Comparison of ENCODE assay signal across 17 cellular contexts in genomic region chr17:48406936-48407567, GRCh38. TPM values are rescaled to one million over a fixed set of nuclear protein-coding genes. Genes with fewer than 3 reads are reported as not detected.
DNase-seq lines count a peak whose midpoint lies in the region; ATAC-seq lines count a peak whose summit lies in the region.
"Had no signal": no experiment of that assay in that cellular context is flagged by ENCODE, and none has a peak within 500 bp of the region (broad histone marks: within the 10 kb centered on the region; RNA-seq: fewer than 3 reads in every experiment).

No MANE protein-coding gene starts in this region.

- ATAC-seq in activated CD8-positive, alpha-beta memory T cell treated with anti-CD3 and anti-CD28 coated beads, Interleukin-2, amount 10 ng/mL, durations not matched to agents 7 days and 5 days = no peak
- ATAC-seq in stimulated activated naive B cell treated with anti-CD40 and anti-IgM and Interleukin-4, amounts not matched to agents 10 μg/mL and 1 μg/mL and 100 μg/mL, for 72 hours (replicated peaks) = peak in 1 of 2 donors; percentile 45
- ATAC-seq in GM21381 (IDR thresholded peaks at IDR 0.05; ENCODE audit: unreplicated experiment) = no peak
- ATAC-seq: gastrocnemius medialis had no signal

- peak overlapping the region; percentile 66 for H3K27ac Mint-ChIP-seq in activated CD8-positive, alpha-beta memory T cell treated with anti-CD3 and anti-CD28 coated beads, Interleukin-2, amount 10 ng/mL, durations not matched to agents 7 days and 5 days
- H3K27ac Mint-ChIP-seq in stimulated activated naive B cell treated with anti-CD40 and anti-IgM and Interleukin-4, amounts not matched to agents 10 μg/mL and 1 μg/mL and 100 μg/mL, for 72 hours = peak overlapping the region; percentile 38
- H3K27ac Mint-ChIP-seq: memory B cell had no signal

- H3K9ac ChIP-seq in SK-N-MC (ENCODE audit: insufficient read length) = no peak overlapping the region
- H3K9ac ChIP-seq: GM23248, SK-N-SH had no signal

- H3K4me3 Mint-ChIP-seq in activated CD8-positive, alpha-beta memory T cell treated with anti-CD3 and anti-CD28 coated beads, Interleukin-2, amount 10 ng/mL, durations not matched to agents 7 days and 5 days = no peak overlapping the region
- peak overlapping the region in 1 of 2 donors; percentile 40 for H3K4me3 Mint-ChIP-seq in stimulated activated naive B cell treated with anti-CD40 and anti-IgM and Interleukin-4, amounts not matched to agents 10 μg/mL and 1 μg/mL and 100 μg/mL, for 72 hours
- H3K4me3 Mint-ChIP-seq: memory B cell had no signal

- H3K4me1 Mint-ChIP-seq in activated CD8-positive, alpha-beta memory T cell treated with anti-CD3 and anti-CD28 coated beads, Interleukin-2, amount 10 ng/mL, durations not matched to agents 7 days and 5 days = peaks cover 34% of the 10 kb centered on the region
- peaks cover 22 to 52% of the 10 kb centered on the region in 2 donors for H3K4me1 Mint-ChIP-seq in stimulated activated naive B cell treated with anti-CD40 and anti-IgM and Interleukin-4, amounts not matched to agents 10 μg/mL and 1 μg/mL and 100 μg/mL, for 72 hours

- H3K27me3 Mint-ChIP-seq in activated CD8-positive, alpha-beta memory T cell treated with anti-CD3 and anti-CD28 coated beads, Interleukin-2, amount 10 ng/mL, durations not matched to agents 7 days and 5 days = no peaks in the 10 kb centered on the region
- no peaks in the 10 kb centered on the region for H3K27me3 Mint-ChIP-seq in stimulated activated naive B cell treated with anti-CD40 and anti-IgM and Interleukin-4, amounts not matched to agents 10 μg/mL and 1 μg/mL and 100 μg/mL, for 72 hours

- H3K4me3 ChIP-seq in SK-N-MC = no peak overlapping the region
- H3K4me3 ChIP-seq: gastrocnemius medialis, GM23248, skin epidermis had no signal

- H3K9me3 ChIP-seq in SK-N-MC (ENCODE audit: low read depth, low read length) = no peaks in the 10 kb centered on the region
- H3K9me3 ChIP-seq: gastrocnemius medialis, SK-N-SH had no signal

- H3K9me3 Mint-ChIP-seq in activated CD8-positive, alpha-beta memory T cell treated with anti-CD3 and anti-CD28 coated beads, Interleukin-2, amount 10 ng/mL, durations not matched to agents 7 days and 5 days (ENCODE audit: low read depth) = no peaks in the 10 kb centered on the region
- H3K9me3 Mint-ChIP-seq in stimulated activated naive B cell treated with anti-CD40 and anti-IgM and Interleukin-4, amounts not matched to agents 10 μg/mL and 1 μg/mL and 100 μg/mL, for 72 hours = peaks cover 0 to 3% of the 10 kb centered on the region in 2 donors
- H3K9me3 Mint-ChIP-seq: memory B cell had no signal

- H3K27ac ChIP-seq in SK-N-MC = peak overlapping the region; percentile 33
- H3K27ac ChIP-seq: gastrocnemius medialis, GM23248, skin epidermis had no signal

- CTCF ChIA-PET in activated CD8-positive, alpha-beta memory T cell treated with anti-CD3 and anti-CD28 coated beads, Interleukin-2, amount 10 ng/mL, durations not matched to agents 7 days and 5 days (lab: Charles Lee) = interaction anchor here (1.5 kb wide), 1 partner anchor 8 kb away, joined by 4 read pairs; no protein-coding TSS in a partner anchor

- H3K36me3 Mint-ChIP-seq in activated CD8-positive, alpha-beta memory T cell treated with anti-CD3 and anti-CD28 coated beads, Interleukin-2, amount 10 ng/mL, durations not matched to agents 7 days and 5 days = peaks cover 54% of the 10 kb centered on the region
- peaks cover 30 to 38% of the 10 kb centered on the region in 2 donors for H3K36me3 Mint-ChIP-seq in stimulated activated naive B cell treated with anti-CD40 and anti-IgM and Interleukin-4, amounts not matched to agents 10 μg/mL and 1 μg/mL and 100 μg/mL, for 72 hours

- no peak for DNase-seq in activated CD8-positive, alpha-beta memory T cell treated with anti-CD3 and anti-CD28 coated beads, Interleukin-2, amount 10 ng/mL, durations not matched to agents 7 days and 5 days
- no peak for DNase-seq in activated CD8-positive, alpha-beta memory T cell treated with anti-CD3 and anti-CD28 coated beads for 24 hours
- no peak for DNase-seq in SK-N-MC (ENCODE audit: low read depth, low spot score)
- DNase-seq in dermis blood vessel endothelial cell = peak; percentile 77
- DNase-seq in stimulated activated naive B cell treated with anti-CD40 and anti-IgM and Interleukin-4, amounts not matched to agents 10 μg/mL and 1 μg/mL and 100 μg/mL, for 72 hours = no peak
- no peak for DNase-seq in NCI-H524 treated with DMSO at 0.1 percent for 48 hours (lab: John Stamatoyannopoulos, UW)
- DNase-seq in NOMO-1 (lab: John Stamatoyannopoulos, UW; ENCODE audit: unreplicated experiment in 2 of 2) = no peak
- DNase-seq: activated gamma-delta T cell, DMS153, gastrocnemius medialis, GM23248, SK-N-SH had no signal

- H3K36me3 ChIP-seq in SK-N-MC (ENCODE audit: insufficient read depth, low read length) = no peaks in the 10 kb centered on the region
- H3K36me3 ChIP-seq: gastrocnemius medialis had no signal

RNA-seq across cellular contexts. Expression of gene SKAP1, which starts 23.0 kb away (rescaled TPM):
- 10 to 100 TPM; 75.5 to 91.4 TPM for total RNA-seq in activated CD8-positive, alpha-beta memory T cell treated with anti-CD3 and anti-CD28 coated beads, Interleukin-2, amount 10 ng/mL, durations not matched to agents 7 days and 5 days
- total RNA-seq in dermis blood vessel endothelial cell = 0.17 TPM in 1 of 2 replicates, not detected in the other
- total RNA-seq: bronchial epithelial cell, gastrocnemius medialis, GM23248, osteoblast had no signal

Comparison
In these comparisons a context has a peak if more than half of its experiments do, and no peak if none do; other contexts are left out.
1. RNA of gene SKAP1, which starts 23.0 kb away (total RNA-seq): 75.5 to 91.4 TPM in activated CD8-positive, alpha-beta memory T cell treated with anti-CD3 and anti-CD28 coated beads, Interleukin-2, amount 10 ng/mL, durations not matched to agents 7 days and 5 days; 0.17 TPM in dermis blood vessel endothelial cell; every median in the first group is over 10 times any median in the second.